In the genomic region with DNA sequence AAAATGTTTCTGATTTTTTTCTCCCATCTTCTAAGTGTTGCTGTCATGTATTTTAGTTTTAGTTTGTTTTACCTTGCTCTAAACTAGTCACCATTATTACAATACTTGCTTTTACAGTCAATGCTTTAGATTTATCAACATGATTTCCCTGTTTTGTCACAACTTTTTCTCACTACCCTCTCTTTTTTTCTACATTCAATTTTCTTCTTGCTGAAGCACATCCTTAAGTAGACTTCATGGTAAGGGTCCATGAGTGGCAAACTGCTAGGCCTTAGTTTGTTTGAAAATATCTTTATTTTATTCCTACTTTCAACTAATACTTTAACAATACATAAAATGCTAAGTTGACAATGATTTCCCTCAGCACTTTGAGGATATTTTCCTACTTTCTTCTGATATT, we compare ENCODE assay signal across 23 cellular contexts.
DNase-seq lines count a peak whose midpoint lies in the region; ATAC-seq and TF ChIP-seq lines count a peak whose summit lies in the region.
"Had no signal": no experiment of that assay in that cellular context is flagged by ENCODE, and none has a peak within 500 bp of the region (broad histone marks: within the 10 kb centered on the region; RNA-seq: fewer than 3 reads in every experiment).

No MANE protein-coding gene starts in this region.

- no peaks in the 10 kb centered on the region for H3K4me1 Mint-ChIP-seq in endodermal cell
- H3K4me1 Mint-ChIP-seq: CD14-positive monocyte; CD8-positive, alpha-beta memory T cell had no signal

- H3K27me3 Mint-ChIP-seq in endodermal cell (ENCODE audit: insufficient read depth), result no peaks in the 10 kb centered on the region
- H3K27me3 Mint-ChIP-seq: CD4-positive, alpha-beta memory T cell; CD4-positive, CD25-positive, alpha-beta regulatory T cell had no signal

- no peak overlapping the region for H3K4me3 Mint-ChIP-seq in endodermal cell
- H3K4me3 Mint-ChIP-seq: CD14-positive monocyte; CD4-positive, CD25-positive, alpha-beta regulatory T cell; CD8-positive, alpha-beta memory T cell had no signal

- no peak overlapping the region for H3K9ac ChIP-seq in HCT116 (ENCODE audit: low read length)
- no peak overlapping the region for H3K9ac ChIP-seq in adipocyte (ENCODE audit: low read length)
- H3K9ac ChIP-seq in endodermal cell (ENCODE audit: extremely low read depth, low read length, poor library complexity, severe bottlenecking), result no peak overlapping the region
- H3K9ac ChIP-seq: BLaER1 had no signal

- no peak overlapping the region for H2AFZ ChIP-seq in HCT116 (ENCODE audit: low read depth, low read length, poor library complexity, severe bottlenecking)

- H3K4me1 ChIP-seq in HCT116 (ENCODE audit: control insufficient read depth in 1 of 2, insufficient read depth in 2 of 2, low read length in 2 of 2), result no peaks in the 10 kb centered on the region
- H3K4me1 ChIP-seq in adipocyte (ENCODE audit: control insufficient read depth, insufficient read depth, low read length), result peaks cover 13% of the 10 kb centered on the region
- no peaks in the 10 kb centered on the region for H3K4me1 ChIP-seq in endodermal cell (ENCODE audit: control insufficient read depth, insufficient read depth, low read length)
- H3K4me1 ChIP-seq: BE2C, BLaER1 had no signal

- CTCF ChIA-PET in HCT116 (lab: Charles Lee), result no interaction called here

- TF ChIP-seq CTCF in HCT116 (IDR thresholded peaks at IDR 0.05 in 2 of 3, conservative IDR thresholded peaks at IDR 0.05 in 1 of 3; ENCODE audit: borderline replicate concordance in 1 of 3, insufficient read depth in 1 of 3, low read depth in 2 of 3, low read length in 2 of 3) (no peak), endodermal cell (conservative IDR thresholded peaks at IDR 0.05) (no peak)

- H3K27ac ChIP-seq in HCT116 (ENCODE audit: low read depth, low read length), result no peak overlapping the region
- H3K27ac ChIP-seq in endodermal cell (ENCODE audit: low read depth, low read length), result no peak overlapping the region
- H3K27ac ChIP-seq: BLaER1 had no signal

- no peak for TF ChIP-seq RAD21 in HCT116 (IDR thresholded peaks at IDR 0.05; ENCODE audit: low read depth)

- H3K27me3 ChIP-seq in HCT116 (ENCODE audit: insufficient read depth, low read length) (no peaks in the 10 kb centered on the region), adipocyte (replicated peaks; ENCODE audit: control insufficient read depth, insufficient read depth, low read length) (no peaks in the 10 kb centered on the region), endodermal cell (ENCODE audit: control insufficient read depth, insufficient read depth, low read length, poor library complexity, severe bottlenecking) (no peaks in the 10 kb centered on the region)
- H3K27me3 ChIP-seq: BE2C, BLaER1 had no signal

- ATAC-seq in HCT116 (no peak), HG03439 (IDR thresholded peaks at IDR 0.05; ENCODE audit: unreplicated experiment) (no peak)
- ATAC-seq: GM12878 had no signal

- H3K79me2 ChIP-seq in HCT116 (ENCODE audit: insufficient read depth, low read length), result no peaks in the 10 kb centered on the region

- no peaks in the 10 kb centered on the region for H4K20me1 ChIP-seq in HCT116 (ENCODE audit: insufficient read depth)
- H4K20me1 ChIP-seq: BLaER1 had no signal

- H3K36me3 ChIP-seq in HCT116 (ENCODE audit: control insufficient read depth in 1 of 2, insufficient read depth in 2 of 2, low read length in 2 of 2), result no peaks in the 10 kb centered on the region
- H3K36me3 ChIP-seq in adipocyte (ENCODE audit: control insufficient read depth, insufficient read depth, low read length, severe bottlenecking), result peaks cover 7% of the 10 kb centered on the region
- peaks cover 18% of the 10 kb centered on the region for H3K36me3 ChIP-seq in endodermal cell (ENCODE audit: control insufficient read depth, insufficient read depth, low read length)
- H3K36me3 ChIP-seq: BE2C had no signal

- H3K4me2 ChIP-seq in HCT116 (ENCODE audit: low read length), result no peak overlapping the region
- H3K4me2 ChIP-seq: BLaER1 had no signal

- DNase-seq in HCT116 (ENCODE audit: low read depth, low spot score), result no peak
- DNase-seq in adipocyte (ENCODE audit: low read depth), result no peak
- no peak for DNase-seq in endodermal cell
- DNase-seq in AG08395 (ENCODE audit: low spot score), result no peak
- DNase-seq in activated effector memory CD4-positive, alpha-beta T cell treated with anti-CD3 and anti-CD28 coated beads, Interleukin-2, amount 50 U/mL, for 16 hours, result no peak
- DNase-seq: 8988T; BE2C; C1 segment of cervical spinal cord; CD4-positive, alpha-beta memory T cell; CD4-positive, CD25-positive, alpha-beta regulatory T cell; CD8-positive, alpha-beta memory T cell; COR-L47; DMS 273 treated with DMSO at 0.1 percent for 48 hours; DMS153; DMS53; DMS79; DND-41; EL; GDM1 had no signal

- no peak overlapping the region for H3K4me3 ChIP-seq in HCT116 (replicated peaks in 1 of 2; ENCODE audit: low read depth in 1 of 2, low read length in 2 of 2)
- H3K4me3 ChIP-seq in adipocyte (ENCODE audit: low read length), result peak overlapping the region; percentile 47
- peak overlapping the region; percentile 3 for H3K4me3 ChIP-seq in endodermal cell (ENCODE audit: low read length)
- H3K4me3 ChIP-seq: BLaER1, GM12878 had no signal

- POLR2A ChIA-PET in HCT116 (lab: Charles Lee), result no interaction called here

- no peak for TF ChIP-seq POLR2A in HCT116 (IDR thresholded peaks at IDR 0.05; ENCODE audit: borderline replicate concordance, extremely low read depth, insufficient read depth, insufficient read length)

- H3K9me2 ChIP-seq in HCT116 (ENCODE audit: insufficient read depth), result no peaks in the 10 kb centered on the region

- peaks cover 97% of the 10 kb centered on the region for H3K9me3 Mint-ChIP-seq in endodermal cell

- RAD21 ChIA-PET in HCT116 (lab: Charles Lee; ENCODE audit: low non-redundant PET in 1 of 2, low total read pairs in 2 of 2, uncharacterized antibody in 2 of 2, unreplicated experiment in 2 of 2), result no interaction called here

- no TSS peak for BruUV-seq in HCT116 (replicated peaks; lab: Mats Ljungman, UMichigan)

- intact Hi-C loops in HCT116 (cut with micrococcal nuclease), result no loop called here

- H3K9me3 ChIP-seq in HCT116 (ENCODE audit: control insufficient read depth in 1 of 2, insufficient read depth in 1 of 2, low read depth in 1 of 2, low read length in 2 of 2) (peaks cover 0 to 15% of the 10 kb centered on the region in 2 experiments; a peak in 1 of 4 replicates), adipocyte (ENCODE audit: control insufficient read depth, low read length) (peaks cover 60% of the 10 kb centered on the region), endodermal cell (ENCODE audit: control insufficient read depth, low read length) (peaks cover 99% of the 10 kb centered on the region)
- H3K9me3 ChIP-seq: BE2C had no signal

- H3K36me3 Mint-ChIP-seq in endodermal cell (ENCODE audit: low read depth), result peaks cover 80% of the 10 kb centered on the region

- no peak overlapping the region for H3K27ac Mint-ChIP-seq in endodermal cell
- H3K27ac Mint-ChIP-seq: CD14-positive monocyte; CD4-positive, alpha-beta memory T cell; CD4-positive, CD25-positive, alpha-beta regulatory T cell; CD8-positive, alpha-beta memory T cell had no signal

TF ChIP-seq in HCT116, 20 proteins besides CTCF, POLR2A, EP300 and RAD21:
- TF ChIP-seq CBX3 (IDR thresholded peaks at IDR 0.05; ENCODE audit: low read depth) (peak; percentile 57; the same call in 1 of the 2 replicates), CEBPB (IDR thresholded peaks at IDR 0.05; ENCODE audit: low read depth) (no peak)

Comparison
In these comparisons a context has a peak if more than half of its experiments do, and no peak if none do; other contexts are left out.
1. H3K4me3 ChIP-seq: peak in adipocyte (single experiment) and endodermal cell (single experiment); none in HCT116 (0 of 2).